2 cellular contexts compared by ENCODE assay signal in the genomic region with DNA sequence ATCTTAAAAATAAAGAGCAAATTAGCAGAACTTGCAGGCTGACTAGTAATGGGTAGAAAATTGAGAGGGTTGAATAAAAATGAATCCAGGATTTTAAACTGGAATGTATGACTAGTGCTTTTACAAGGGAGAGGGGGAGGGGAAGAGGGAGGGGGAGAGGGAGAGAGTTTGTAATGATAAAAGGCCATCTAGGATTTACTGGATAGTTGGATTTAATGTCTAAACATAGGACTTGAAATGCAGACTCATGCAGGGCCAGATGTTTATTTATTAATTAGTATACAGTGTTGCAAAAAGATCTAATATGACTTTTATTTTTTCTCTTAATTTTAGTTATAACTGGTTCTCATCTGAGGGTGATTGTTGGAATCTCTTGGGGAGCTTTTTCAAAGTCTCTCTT.
TF ChIP-seq lines count a peak whose summit lies in the region.

No MANE protein-coding gene starts in this region.

TF ChIP-seq in SK-N-SH, 30 proteins besides CTCF, POLR2A, EP300 and RAD21 (continued from another document):
- TF ChIP-seq, protein P1, sequence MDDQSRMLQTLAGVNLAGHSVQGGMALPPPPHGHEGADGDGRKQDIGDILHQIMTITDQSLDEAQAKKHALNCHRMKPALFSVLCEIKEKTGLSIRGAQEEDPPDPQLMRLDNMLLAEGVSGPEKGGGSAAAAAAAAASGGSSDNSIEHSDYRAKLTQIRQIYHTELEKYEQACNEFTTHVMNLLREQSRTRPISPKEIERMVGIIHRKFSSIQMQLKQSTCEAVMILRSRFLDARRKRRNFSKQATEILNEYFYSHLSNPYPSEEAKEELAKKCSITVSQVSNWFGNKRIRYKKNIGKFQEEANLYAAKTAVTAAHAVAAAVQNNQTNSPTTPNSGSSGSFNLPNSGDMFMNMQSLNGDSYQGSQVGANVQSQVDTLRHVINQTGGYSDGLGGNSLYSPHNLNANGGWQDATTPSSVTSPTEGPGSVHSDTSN (IDR thresholded peaks at IDR 0.05): no peak
- TF ChIP-seq GATA2 (CRISPR knock-in tag; IDR thresholded peaks at IDR 0.05) (no peak), GABPA (IDR thresholded peaks at IDR 0.05; ENCODE audit: low read depth) (no peak)
- TF ChIP-seq, protein P2, sequence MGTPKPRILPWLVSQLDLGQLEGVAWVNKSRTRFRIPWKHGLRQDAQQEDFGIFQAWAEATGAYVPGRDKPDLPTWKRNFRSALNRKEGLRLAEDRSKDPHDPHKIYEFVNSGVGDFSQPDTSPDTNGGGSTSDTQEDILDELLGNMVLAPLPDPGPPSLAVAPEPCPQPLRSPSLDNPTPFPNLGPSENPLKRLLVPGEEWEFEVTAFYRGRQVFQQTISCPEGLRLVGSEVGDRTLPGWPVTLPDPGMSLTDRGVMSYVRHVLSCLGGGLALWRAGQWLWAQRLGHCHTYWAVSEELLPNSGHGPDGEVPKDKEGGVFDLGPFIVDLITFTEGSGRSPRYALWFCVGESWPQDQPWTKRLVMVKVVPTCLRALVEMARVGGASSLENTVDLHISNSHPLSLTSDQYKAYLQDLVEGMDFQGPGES (IDR thresholded peaks at IDR 0.05; ENCODE audit: low read depth, low read length): no peak

TF ChIP-seq in SK-N-SH treated with all-trans-retinoic acid at 6 μM for 48 hours, 23 proteins besides CTCF, POLR2A, EP300 and RAD21 (continued from another document):
- TF ChIP-seq ZNF8 (CRISPR knock-in tag; IDR thresholded peaks at IDR 0.05): no peak
- TF ChIP-seq, protein P3, sequence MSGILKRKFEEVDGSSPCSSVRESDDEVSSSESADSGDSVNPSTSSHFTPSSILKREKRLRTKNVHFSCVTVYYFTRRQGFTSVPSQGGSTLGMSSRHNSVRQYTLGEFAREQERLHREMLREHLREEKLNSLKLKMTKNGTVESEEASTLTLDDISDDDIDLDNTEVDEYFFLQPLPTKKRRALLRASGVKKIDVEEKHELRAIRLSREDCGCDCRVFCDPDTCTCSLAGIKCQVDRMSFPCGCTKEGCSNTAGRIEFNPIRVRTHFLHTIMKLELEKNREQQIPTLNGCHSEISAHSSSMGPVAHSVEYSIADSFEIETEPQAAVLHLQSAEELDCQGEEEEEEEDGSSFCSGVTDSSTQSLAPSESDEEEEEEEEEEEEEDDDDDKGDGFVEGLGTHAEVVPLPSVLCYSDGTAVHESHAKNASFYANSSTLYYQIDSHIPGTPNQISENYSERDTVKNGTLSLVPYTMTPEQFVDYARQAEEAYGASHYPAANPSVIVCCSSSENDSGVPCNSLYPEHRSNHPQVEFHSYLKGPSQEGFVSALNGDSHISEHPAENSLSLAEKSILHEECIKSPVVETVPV (CRISPR knock-in tag; IDR thresholded peaks at IDR 0.05): no peak
